ENCODE assay signal across 11 cellular contexts in the genomic region with DNA sequence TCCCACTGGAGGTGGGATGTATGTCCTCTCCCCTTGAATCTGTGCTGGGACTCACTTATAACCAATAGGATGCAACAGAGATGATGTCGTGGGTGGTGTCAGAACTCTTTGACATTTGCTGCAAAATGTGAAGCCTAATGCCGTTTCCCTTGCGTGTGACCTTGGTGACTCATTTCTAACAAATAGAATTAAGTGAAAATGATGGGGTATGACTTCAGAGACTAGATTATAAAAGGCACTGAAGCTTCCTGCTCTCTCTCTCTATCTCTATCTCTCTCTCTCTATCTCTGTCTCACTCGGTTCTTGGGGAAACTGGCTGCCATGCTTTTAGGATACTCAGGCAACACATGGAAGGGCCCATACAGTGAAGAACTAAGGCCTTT.
DNase-seq lines count a peak whose midpoint lies in the region; ATAC-seq, FAIRE-seq and TF ChIP-seq lines count a peak whose summit lies in the region.
"Had no signal": no experiment of that assay in that cellular context is flagged by ENCODE, and none has a peak within 500 bp of the region (broad histone marks: within the 10 kb centered on the region; RNA-seq: fewer than 3 reads in every experiment).

No MANE protein-coding gene starts in this region.

- no peak overlapping the region for H2AFZ ChIP-seq in ACC112 (ENCODE audit: low read length, unreplicated experiment)
- H2AFZ ChIP-seq in K562 (ENCODE audit: low read depth, low read length) = peak overlapping the region; percentile 67
- no peak overlapping the region for H2AFZ ChIP-seq in HepG2 (ENCODE audit: low read length)
- H2AFZ ChIP-seq in MM.1S (ENCODE audit: low read length) = no peak overlapping the region

- H3K9ac ChIP-seq in K562 (ENCODE audit: insufficient read depth in 1 of 2, low read depth in 2 of 2, low read length in 2 of 2) (peak overlapping the region in 1 of 2 experiments; percentile 43; a peak in 1 of 4 replicates), HepG2 (ENCODE audit: insufficient read depth, low read depth, low read length) (no peak overlapping the region), MM.1S (ENCODE audit: low read length) (no peak overlapping the region)

- no peaks in the 10 kb centered on the region for H3K9me2 ChIP-seq in MM.1S (replicated peaks; ENCODE audit: insufficient read depth, low read length)

- H3K79me2 ChIP-seq in ACC112 (ENCODE audit: control insufficient read depth, insufficient read depth, low read length, unreplicated experiment) = no peaks in the 10 kb centered on the region
- no peaks in the 10 kb centered on the region for H3K79me2 ChIP-seq in K562 (ENCODE audit: control insufficient read depth, insufficient read depth, low read length)
- H3K79me2 ChIP-seq in HepG2 (ENCODE audit: insufficient read depth, low read length) = no peaks in the 10 kb centered on the region
- H3K79me2 ChIP-seq in MM.1S (ENCODE audit: low read length) = no peaks in the 10 kb centered on the region

- CTCF ChIA-PET in K562 (lab: Yijun Ruan, JAX; ENCODE audit: low intra/inter-chr PET ratio) = no interaction called here
- CTCF ChIA-PET in HepG2 (lab: Yijun Ruan, JAX; ENCODE audit: low intra/inter-chr PET ratio, low total read pairs) = no interaction called here

- DNase-seq in LoVo (ENCODE audit: low spot score) (peak; percentile 34), K562 (ENCODE audit: extremely low read depth in 1 of 4, low spot score in 3 of 4) (peak in 1 of 4 experiments; percentile 20), HepG2 (ENCODE audit: low spot score) (peak; percentile 39), anterior cingulate cortex (lab: John Stamatoyannopoulos, UW) (no peak), NCI-H748 treated with DMSO at 0.1 percent for 48 hours (lab: John Stamatoyannopoulos, UW) (no peak), MM.1S (no peak)
- no peak for DNase-seq in activated naive CD4-positive, alpha-beta T cell treated with anti-CD3 and anti-CD28 coated beads, Interleukin-2, amount 50 U/mL, for 16 hours
- DNase-seq: lower lobe of right lung; stimulated activated naive CD4-positive, alpha-beta T cell; WERI-Rb-1 had no signal

- TF ChIP-seq CTCF in K562 (IDR thresholded peaks at IDR 0.05 in 2 of 3, conservative IDR thresholded peaks at IDR 0.05 in 1 of 3; ENCODE audit: insufficient read depth in 2 of 3, low read depth in 1 of 3, low read length in 3 of 3) (no peak), HepG2 (CRISPR knock-in tag; IDR thresholded peaks at IDR 0.05) (no peak), MM.1S (IDR thresholded peaks at IDR 0.05; ENCODE audit: low read length) (no peak)

- BruUV-seq in K562 (replicated peaks; lab: Mats Ljungman, UMichigan) (no TSS peak), HepG2 (replicated peaks; lab: Mats Ljungman, UMichigan) (no TSS peak)

- in situ Hi-C loops in K562 (cut with MboI) = no loop called here
- in situ Hi-C loops in HepG2 (cut with HindIII; ENCODE audit: extremely low pct_ligation_motif_present, low pct_unique_long_range_greater_than_20kb) = no loop called here

- ATAC-seq in K562 (no peak), HepG2 (no peak)

- H3K4me2 ChIP-seq in K562 (ENCODE audit: insufficient read depth, low read length) (peak overlapping the region; percentile 56; the same call in 1 of the 2 replicates), HepG2 (ENCODE audit: low read depth, low read length) (no peak overlapping the region), MM.1S (ENCODE audit: low read depth, low read length) (no peak overlapping the region)

- H3K9me1 ChIP-seq in K562 (ENCODE audit: control insufficient read depth, insufficient read depth, low read length) = no peaks in the 10 kb centered on the region

- H3K27ac ChIP-seq in ACC112 (ENCODE audit: low read depth, low read length) (peak overlapping the region; percentile 99), K562 (ENCODE audit: extremely low read depth, low read depth, low read length) (peak overlapping the region; percentile 81; the same call in 2 of the 3 replicates), HepG2 (ENCODE audit: extremely low read length, insufficient read depth, low read length) (no peak overlapping the region), MM.1S (ENCODE audit: low read length) (no peak overlapping the region)
- H3K27ac ChIP-seq: lower lobe of right lung, WERI-Rb-1 had no signal

- H3K36me3 ChIP-seq in ACC112 (ENCODE audit: insufficient read depth, low read length) = no peaks in the 10 kb centered on the region
- no peaks in the 10 kb centered on the region for H3K36me3 ChIP-seq in K562 (ENCODE audit: control insufficient read depth, insufficient read depth, low read length)
- H3K36me3 ChIP-seq in HepG2 (replicated peaks in 1 of 2; ENCODE audit: control insufficient read depth in 1 of 2, insufficient read depth in 2 of 2, low read length in 2 of 2) = no peaks in the 10 kb centered on the region
- no peaks in the 10 kb centered on the region for H3K36me3 ChIP-seq in MM.1S (replicated peaks; ENCODE audit: insufficient read depth, low read length)
- H3K36me3 ChIP-seq: lower lobe of right lung, WERI-Rb-1 had no signal

- H3K4me1 ChIP-seq in ACC112 (ENCODE audit: control insufficient read depth, insufficient read depth, low read length, unreplicated experiment) (peaks cover 88% of the 10 kb centered on the region), K562 (replicated peaks in 1 of 2; ENCODE audit: control insufficient read depth in 2 of 2, insufficient read depth in 2 of 2, low read length in 2 of 2) (peaks cover 3 to 25% of the 10 kb centered on the region in 2 experiments; a peak in 3 of 5 replicates), HepG2 (ENCODE audit: insufficient read depth, low read length) (no peaks in the 10 kb centered on the region), MM.1S (ENCODE audit: low read length) (no peaks in the 10 kb centered on the region)

- intact Hi-C loops in K562 (cut with micrococcal nuclease) = no loop called here
- intact Hi-C loops in HepG2 (cut with micrococcal nuclease; ENCODE audit: unreplicated experiment) = loop anchor here (10.0 kb wide), 1 partner anchor 120 kb away; no protein-coding TSS in a partner anchor

- H3K4me3 ChIP-seq in ACC112 (ENCODE audit: low read depth, low read length) = peak overlapping the region; percentile 17; the same call in 1 of the 2 replicates
- no peak overlapping the region for H3K4me3 ChIP-seq in K562
- no peak overlapping the region for H3K4me3 ChIP-seq in HepG2 (replicated peaks in 1 of 3; ENCODE audit: insufficient read depth in 1 of 3, low read depth in 2 of 3, low read length in 3 of 3)
- H3K4me3 ChIP-seq in MM.1S (ENCODE audit: low read length) = no peak overlapping the region
- H3K4me3 ChIP-seq: lower lobe of right lung had no signal

- POLR2A ChIA-PET in K562 (lab: Yijun Ruan, JAX) (no interaction called here), HepG2 (lab: Yijun Ruan, JAX) (no interaction called here)

- H3K27me3 ChIP-seq in ACC112 (ENCODE audit: insufficient read depth, low read length) (no peaks in the 10 kb centered on the region), K562 (ENCODE audit: control insufficient read depth in 2 of 2, insufficient read depth in 2 of 2, low read length in 2 of 2) (no peaks in the 10 kb centered on the region), HepG2 (ENCODE audit: control insufficient read depth in 1 of 2, insufficient read depth in 2 of 2, low read length in 2 of 2) (no peaks in the 10 kb centered on the region; a peak in 1 of 5 replicates), MM.1S (replicated peaks; ENCODE audit: insufficient read depth, low read length) (no peaks in the 10 kb centered on the region)

- no peak for TF ChIP-seq EP300 in K562 (IDR thresholded peaks at IDR 0.05; ENCODE audit: low read length)
- no peak for TF ChIP-seq EP300 in HepG2 (IDR thresholded peaks at IDR 0.05; ENCODE audit: low read depth in 2 of 2, low read length in 2 of 2)
- TF ChIP-seq EP300 in HepG2 (CRISPR knock-in tag; IDR thresholded peaks at IDR 0.05; ENCODE audit: borderline replicate concordance) = no peak

- no peaks in the 10 kb centered on the region for H3F3A ChIP-seq in MM.1S (ENCODE audit: insufficient read depth, low read length)

- H4K20me1 ChIP-seq in K562 (replicated peaks; ENCODE audit: control insufficient read depth, insufficient read depth, low read length) (no peaks in the 10 kb centered on the region), HepG2 (ENCODE audit: insufficient read depth, low read length) (no peaks in the 10 kb centered on the region), MM.1S (ENCODE audit: insufficient read depth, low read length) (no peaks in the 10 kb centered on the region)

- H3K9me3 ChIP-seq in K562 (replicated peaks; ENCODE audit: control insufficient read depth, insufficient read depth, low read depth, low read length) = no peaks in the 10 kb centered on the region
- no peaks in the 10 kb centered on the region for H3K9me3 ChIP-seq in HepG2 (ENCODE audit: low read length)
- no peaks in the 10 kb centered on the region for H3K9me3 ChIP-seq in MM.1S (replicated peaks; ENCODE audit: insufficient read depth, low read length)
- H3K9me3 ChIP-seq: lower lobe of right lung had no signal

- WGBS in K562 (ENCODE audit: insufficient coverage, low coverage, missing lambda C conversion rate) = 11% methylated on average over 4 of the region's 4 CpGs
- 6% methylated on average over 4 of the region's 4 CpGs for WGBS in HepG2 (ENCODE audit: low lambda C conversion rate)

- no peak for TF ChIP-seq RAD21 in K562 (CRISPR knock-in tag; conservative IDR thresholded peaks at IDR 0.05 in 1 of 2, IDR thresholded peaks at IDR 0.05 in 1 of 2)
- no peak for TF ChIP-seq RAD21 in HepG2 (CRISPR knock-in tag; IDR thresholded peaks at IDR 0.05)

- no peak for FAIRE-seq in K562 (lab: Jason Lieb, UNC)
- FAIRE-seq in HepG2 (lab: Jason Lieb, UNC) = no peak

- no peak for TF ChIP-seq POLR2A in K562 (conservative IDR thresholded peaks at IDR 0.05)
- no peak for TF ChIP-seq POLR2A in HepG2 (IDR thresholded peaks at IDR 0.05; ENCODE audit: insufficient read depth in 1 of 2, low read depth in 2 of 2, low read length in 2 of 2)

TF ChIP-seq in K562, 482 proteins besides CTCF, POLR2A, EP300 and RAD21 (continues in another document):
- TF ChIP-seq RBM15 (IDR thresholded peaks at IDR 0.05; ENCODE audit: insufficient read depth, low read length) = no peak
- TF ChIP-seq ZNF239 (CRISPR knock-in tag; IDR thresholded peaks at IDR 0.05) = peak; percentile 57; the same call in 1 of the 2 replicates
- TF ChIP-seq FOXA3 (CRISPR knock-in tag; conservative IDR thresholded peaks at IDR 0.05 in 1 of 2, IDR thresholded peaks at IDR 0.05 in 1 of 2) = peak in 1 of 2 experiments; percentile 38; a peak in 2 of 4 replicates
- no peak for TF ChIP-seq STAT5B (CRISPR knock-in tag; IDR thresholded peaks at IDR 0.05)

TF ChIP-seq in HepG2, 621 proteins besides CTCF, POLR2A, EP300 and RAD21:
- peak; percentile 56; the same call in 1 of the 2 replicates for TF ChIP-seq ZBTB21 (CRISPR knock-in tag; IDR thresholded peaks at IDR 0.05)
- 0 out of 2 replicates have a peak, but pooled peaks have one; percentile 30 for TF ChIP-seq FOSL2 (CRISPR knock-in tag; IDR thresholded peaks at IDR 0.05)
- no peak for TF ChIP-seq FOXM1 (CRISPR knock-in tag; IDR thresholded peaks at IDR 0.05)

Comparison
In these comparisons a context has a peak if more than half of its experiments do, and no peak if none do; other contexts are left out.
1. H3K27ac ChIP-seq: peak in ACC112 (single experiment) and K562 (single experiment); none in HepG2 (single experiment) and MM.1S (single experiment).
2. DNase-seq: peak in LoVo (single experiment) and HepG2 (single experiment); none in activated naive CD4-positive, alpha-beta T cell treated with anti-CD3 and anti-CD28 coated beads, Interleukin-2, amount 50 U/mL, for 16 hours (single experiment), anterior cingulate cortex (0 of 58), NCI-H748 treated with DMSO at 0.1 percent for 48 hours (single experiment) and MM.1S (single experiment).